ENCODE assay signal across 8 cellular contexts in genomic region chr5:157312492-157312891, GRCh38. TPM values are rescaled to one million over a fixed set of nuclear protein-coding genes. Genes with fewer than 3 reads are reported as not detected.
DNase-seq lines count a peak whose midpoint lies in the region; ATAC-seq and TF ChIP-seq lines count a peak whose summit lies in the region.

No MANE protein-coding gene starts in this region.

- peaks cover 0 to 2% of the 10 kb centered on the region in 2 experiments for H3K36me3 ChIP-seq in trophoblast cell (ENCODE audit: control insufficient read depth in 1 of 2, insufficient read depth in 2 of 2, low read length in 2 of 2)

- no peak overlapping the region for H3K4me2 ChIP-seq in trophoblast cell (ENCODE audit: low read length)

- H3K23ac ChIP-seq in trophoblast cell (ENCODE audit: low read length), result no peak overlapping the region

- ATAC-seq in HG03342 (IDR thresholded peaks at IDR 0.05; ENCODE audit: unreplicated experiment), result peak; percentile 87

- H3K79me2 ChIP-seq in trophoblast cell (ENCODE audit: control insufficient read depth, insufficient read depth, low read length, poor library complexity), result no peaks in the 10 kb centered on the region

- H3K27me3 ChIP-seq in trophoblast cell (ENCODE audit: insufficient read depth, low read length), result no peaks in the 10 kb centered on the region

- no peak overlapping the region for H4K8ac ChIP-seq in trophoblast cell (ENCODE audit: low read depth, low read length)

- H2BK5ac ChIP-seq in trophoblast cell (ENCODE audit: low read depth, low read length, poor library complexity), result no peak overlapping the region

- no peaks in the 10 kb centered on the region for H3K79me1 ChIP-seq in trophoblast cell (ENCODE audit: low read length)

- no peak overlapping the region for H3K27ac ChIP-seq in trophoblast cell (ENCODE audit: low read depth, low read length)

- no peak overlapping the region for H4K12ac ChIP-seq in trophoblast cell (ENCODE audit: low read depth, low read length)

- H2AK5ac ChIP-seq in trophoblast cell (ENCODE audit: low read length), result no peak overlapping the region

- TF ChIP-seq CTCF in fibroblast of pulmonary artery (IDR thresholded peaks at IDR 0.05; ENCODE audit: low read length, missing control alignments), result peak; percentile 83

- H4K91ac ChIP-seq in trophoblast cell (ENCODE audit: low read depth, low read length), result no peak overlapping the region

- H2BK12ac ChIP-seq in trophoblast cell (ENCODE audit: low read length), result no peak overlapping the region

- no peaks in the 10 kb centered on the region for H3K4me1 ChIP-seq in trophoblast cell (ENCODE audit: control insufficient read depth in 1 of 2, insufficient read depth in 2 of 2, low read length in 2 of 2)

- no peak overlapping the region for H3K4ac ChIP-seq in trophoblast cell (ENCODE audit: low read depth, low read length)

- no peak overlapping the region for H3K14ac ChIP-seq in trophoblast cell (ENCODE audit: low read length)

- DNase-seq in COLO668 (lab: John Stamatoyannopoulos, UW; ENCODE audit: unreplicated experiment) (peak; percentile 28), GM19238 (ENCODE audit: insufficient read length, low spot score) (peak; percentile 57), OCI-M1 (lab: John Stamatoyannopoulos, UW) (peak; percentile 47), fibroblast of pulmonary artery (ENCODE audit: low read depth) (peak; percentile 63), trophoblast cell (peak; percentile 51 to 76), putamen (ENCODE audit: low spot score) (no peak)
- peak; percentile 66 to 73 for DNase-seq in activated T-cell treated with anti-CD3 and anti-CD28 coated beads, Interleukin-2, amount 50 U/mL, for 48 hours

- peaks cover 4% of the 10 kb centered on the region for H3K9me3 ChIP-seq in trophoblast cell (ENCODE audit: insufficient read depth, low read depth, low read length)

- no peak overlapping the region for H3K4me3 ChIP-seq in fibroblast of pulmonary artery (replicated peaks; ENCODE audit: low read depth, low read length)
- H3K4me3 ChIP-seq in trophoblast cell (ENCODE audit: low read depth, low read length), result no peak overlapping the region

- H3K9ac ChIP-seq in trophoblast cell (ENCODE audit: low read length), result no peak overlapping the region

- no peak overlapping the region for H2BK120ac ChIP-seq in trophoblast cell (ENCODE audit: insufficient read depth, low read length, poor library complexity)

- no peak overlapping the region for H3K18ac ChIP-seq in trophoblast cell (ENCODE audit: low read length)

- no CpG with 5 or more reads among the region's 6 CpGs for WGBS in trophoblast cell (ENCODE audit: extremely low coverage, insufficient coverage, insufficient read length)

- H2AFZ ChIP-seq in trophoblast cell (ENCODE audit: insufficient read depth, low read length, poor library complexity), result no peak overlapping the region

RNA-seq across cellular contexts. Expression of gene CYFIP2, which starts 46.6 kb away (rescaled TPM):
- polyA plus RNA-seq in trophoblast cell (2013), result 19.6 and 21.0 TPM in 2 replicates
